In genomic region chr3:119294889-119295769, GRCh38 we compare ENCODE assay signal across 8 cellular contexts. TPM values are rescaled to one million over a fixed set of nuclear protein-coding genes. Genes with fewer than 3 reads are reported as not detected.
DNase-seq lines count a peak whose midpoint lies in the region; ATAC-seq and TF ChIP-seq lines count a peak whose summit lies in the region.

No MANE protein-coding gene starts in this region.

- H3K27ac Mint-ChIP-seq in naive thymus-derived CD4-positive, alpha-beta T cell: peak overlapping the region; percentile 60 to 97 (median 92)
- peak overlapping the region; percentile 90 for H3K27ac Mint-ChIP-seq in stimulated activated naive CD8-positive, alpha-beta T cell treated with anti-CD3 and anti-CD28 coated beads, Interleukin-15, Interleukin-2, amounts not matched to agents 100 ng/mL and 50 ng/mL, for 24 hours

- H3K27me3 ChIP-seq in GM23248 (replicated peaks; ENCODE audit: insufficient read depth): no peaks in the 10 kb centered on the region
- no peaks in the 10 kb centered on the region for H3K27me3 ChIP-seq in naive thymus-derived CD4-positive, alpha-beta T cell (ENCODE audit: control insufficient read depth in 2 of 2, insufficient read depth in 2 of 2, low read length in 2 of 2)

- H3K9me3 ChIP-seq in GM23248 (ENCODE audit: low read depth): no peaks in the 10 kb centered on the region
- H3K9me3 ChIP-seq in naive thymus-derived CD4-positive, alpha-beta T cell (ENCODE audit: control insufficient read depth in 2 of 3, low read length in 3 of 3): no peaks in the 10 kb centered on the region

- peak overlapping the region; percentile 68 to 95 (median 90) for H3K4me3 Mint-ChIP-seq in naive thymus-derived CD4-positive, alpha-beta T cell
- H3K4me3 Mint-ChIP-seq in stimulated activated naive CD8-positive, alpha-beta T cell treated with anti-CD3 and anti-CD28 coated beads, Interleukin-15, Interleukin-2, amounts not matched to agents 100 ng/mL and 50 ng/mL, for 24 hours: peak overlapping the region; percentile 88

- H4K20me1 ChIP-seq in GM23248 (ENCODE audit: insufficient read depth): no peaks in the 10 kb centered on the region

- DNase-seq in GM23248 (peak; percentile 70), M059J (ENCODE audit: low read depth) (peak; percentile 62), epithelial cell of esophagus (ENCODE audit: low read depth) (peak; percentile 35), NCI-H524 treated with DMSO at 0.1 percent for 48 hours (lab: John Stamatoyannopoulos, UW) (no peak)
- peak; percentile 29 to 33 for DNase-seq in activated CD8-positive, alpha-beta memory T cell treated with anti-CD3 and anti-CD28 coated beads for 1 hour (ENCODE audit: extremely low read depth in 1 of 2, low read depth in 1 of 2)
- peak; percentile 17 to 71 (median 61) for DNase-seq in naive thymus-derived CD4-positive, alpha-beta T cell

- H3F3A ChIP-seq in GM23248 (ENCODE audit: insufficient read depth): peaks cover 9% of the 10 kb centered on the region

- in situ Hi-C loops in GM23248 (cut with MboI): no loop called here

- intact Hi-C loops in naive thymus-derived CD4-positive, alpha-beta T cell (cut with micrococcal nuclease): loop anchor here (1.0 to 10.0 kb wide), 13 partner anchors 20 to 1447 kb away; partner anchors contain the start of genes TIMMDC1 (in 2 of the 2), TMEM39A (in 2 of the 2), GSK3B (in 1 of the 2) and GTF2E1 (in 1 of the 2)

- WGBS in GM23248 (ENCODE audit: low coverage in 1 of 2, low lambda C conversion rate in 2 of 2, missing lambda C conversion rate in 2 of 2), 2 experiments: 1% methylated on average over 18 to 24 of the region's 24 CpGs

- POLR2A ChIA-PET in naive thymus-derived CD4-positive, alpha-beta T cell (lab: Charles Lee): interaction anchor here (0.9 to 5.0 kb wide), 10 partner anchors 10 to 346 kb away, joined by 3 to 24 read pairs (median 4); partner anchors contain the start of gene B4GALT4

- peaks cover 0 to 42% (median 0%) of the 10 kb centered on the region in 5 donors for H3K27me3 Mint-ChIP-seq in naive thymus-derived CD4-positive, alpha-beta T cell
- no peaks in the 10 kb centered on the region for H3K27me3 Mint-ChIP-seq in stimulated activated naive CD8-positive, alpha-beta T cell treated with anti-CD3 and anti-CD28 coated beads, Interleukin-15, Interleukin-2, amounts not matched to agents 100 ng/mL and 50 ng/mL, for 24 hours

- H3K4me3 ChIP-seq in GM08714 (ENCODE audit: low read length) (peak overlapping the region; percentile 81), GM23248 (peak overlapping the region; percentile 93), epithelial cell of esophagus (ENCODE audit: low read length) (peak overlapping the region; percentile 60)
- H3K4me3 ChIP-seq in naive thymus-derived CD4-positive, alpha-beta T cell (ENCODE audit: low read length): peak overlapping the region; percentile 50

- H3K9ac ChIP-seq in GM23248: peak overlapping the region; percentile 85

- peaks cover 26 to 74% (median 63%) of the 10 kb centered on the region in 7 donors for H3K4me1 Mint-ChIP-seq in naive thymus-derived CD4-positive, alpha-beta T cell
- H3K4me1 Mint-ChIP-seq in stimulated activated naive CD8-positive, alpha-beta T cell treated with anti-CD3 and anti-CD28 coated beads, Interleukin-15, Interleukin-2, amounts not matched to agents 100 ng/mL and 50 ng/mL, for 24 hours (ENCODE audit: low read depth): peaks cover 55% of the 10 kb centered on the region

- H3K36me3 Mint-ChIP-seq in naive thymus-derived CD4-positive, alpha-beta T cell: peaks cover 0 to 11% (median 2%) of the 10 kb centered on the region in 5 donors
- H3K36me3 Mint-ChIP-seq in stimulated activated naive CD8-positive, alpha-beta T cell treated with anti-CD3 and anti-CD28 coated beads, Interleukin-15, Interleukin-2, amounts not matched to agents 100 ng/mL and 50 ng/mL, for 24 hours (ENCODE audit: low read depth): peaks cover 24% of the 10 kb centered on the region

- peaks cover 54% of the 10 kb centered on the region for H3K79me2 ChIP-seq in GM23248 (ENCODE audit: insufficient read depth)

- peak overlapping the region; percentile 94 for H3K4me2 ChIP-seq in GM23248 (ENCODE audit: unreplicated experiment)

- peak; percentile 50 for ATAC-seq in naive thymus-derived CD4-positive, alpha-beta T cell

- peaks cover 21% of the 10 kb centered on the region for H3K4me1 ChIP-seq in GM23248 (ENCODE audit: insufficient read depth)
- H3K4me1 ChIP-seq in naive thymus-derived CD4-positive, alpha-beta T cell (ENCODE audit: control insufficient read depth in 2 of 2, insufficient read depth in 2 of 2, low read length in 2 of 2): peaks cover 22 to 26% of the 10 kb centered on the region in 2 donors

- H3K27ac ChIP-seq in GM23248: peak overlapping the region; percentile 65
- H3K27ac ChIP-seq in naive thymus-derived CD4-positive, alpha-beta T cell (ENCODE audit: low read depth, low read length): peak overlapping the region; percentile 91

- peak overlapping the region; percentile 85 for H2AFZ ChIP-seq in GM23248

- no peaks in the 10 kb centered on the region for H3K36me3 ChIP-seq in GM23248 (ENCODE audit: low read depth)
- no peaks in the 10 kb centered on the region for H3K36me3 ChIP-seq in naive thymus-derived CD4-positive, alpha-beta T cell (ENCODE audit: control insufficient read depth in 2 of 3, insufficient read depth in 3 of 3, low read length in 3 of 3)

- CTCF ChIA-PET in naive thymus-derived CD4-positive, alpha-beta T cell (lab: Charles Lee): interaction anchor here (0.9 to 2.5 kb wide), 8 partner anchors 21 to 411 kb away, joined by 3 to 16 read pairs (median 4); no protein-coding TSS in a partner anchor

- TF ChIP-seq CTCF in epithelial cell of esophagus (IDR thresholded peaks at IDR 0.05; ENCODE audit: insufficient read depth, low read depth, low read length, missing control alignments): no peak

- no peaks in the 10 kb centered on the region for H3K9me2 ChIP-seq in GM23248 (ENCODE audit: insufficient read depth)

- peaks cover 0 to 1% (median 0%) of the 10 kb centered on the region in 11 donors for H3K9me3 Mint-ChIP-seq in naive thymus-derived CD4-positive, alpha-beta T cell
- no peaks in the 10 kb centered on the region for H3K9me3 Mint-ChIP-seq in stimulated activated naive CD8-positive, alpha-beta T cell treated with anti-CD3 and anti-CD28 coated beads, Interleukin-15, Interleukin-2, amounts not matched to agents 100 ng/mL and 50 ng/mL, for 24 hours

RNA-seq across cellular contexts. Expression of gene ARHGAP31, which starts 0.9 kb away (rescaled TPM):
- total RNA-seq in GM23248 (2014; rRNA removed; shearing (Covaris generic)): 14.0 and 15.3 TPM in 2 replicates
- 8.1 and 8.5 TPM in 2 replicates for polyA plus RNA-seq in GM23248 (2016; fragmentation: Nextera tagmentation; extraction: Ambion mirVana)
- 7.8 and 10.5 TPM in 2 replicates for total RNA-seq in M059J (2014; rRNA removed; shearing (Covaris generic))
- total RNA-seq in naive thymus-derived CD4-positive, alpha-beta T cell: 10 to 100 TPM in 1 of 5 experiments, 1 to 10 TPM in 4; 3.0 to 11.9 (median 3.1) TPM
- polyA plus RNA-seq in naive thymus-derived CD4-positive, alpha-beta T cell: 1 to 10 TPM; 1.2 to 3.0 TPM

RNA-seq across cellular contexts. Expression of gene B4GALT4, which starts 54.5 kb away (rescaled TPM):
- 55.6 and 56.0 TPM in 2 replicates for total RNA-seq in GM23248 (2014; rRNA removed; shearing (Covaris generic))
- 64.0 and 67.9 TPM in 2 replicates for polyA plus RNA-seq in GM23248 (2016; fragmentation: Nextera tagmentation; extraction: Ambion mirVana)
- 27.4 and 33.2 TPM in 2 replicates for total RNA-seq in M059J (2014; rRNA removed; shearing (Covaris generic))
- 10 to 100 TPM; 18.0 to 39.8 (median 31.9) TPM for total RNA-seq in naive thymus-derived CD4-positive, alpha-beta T cell
- 10 to 100 TPM; 17.9 to 29.6 TPM for polyA plus RNA-seq in naive thymus-derived CD4-positive, alpha-beta T cell
